ENCODE assay signal across 11 cellular contexts in genomic region chr5:40683351-40683750, GRCh38. TPM values are rescaled to one million over a fixed set of nuclear protein-coding genes. Genes with fewer than 3 reads are reported as not detected.
DNase-seq lines count a peak whose midpoint lies in the region; ATAC-seq, FAIRE-seq and TF ChIP-seq lines count a peak whose summit lies in the region.
"Had no signal": no experiment of that assay in that cellular context is flagged by ENCODE, and none has a peak within 500 bp of the region (broad histone marks: within the 10 kb centered on the region; RNA-seq: fewer than 3 reads in every experiment).

No MANE protein-coding gene starts in this region.

- peaks cover 0 to 7% (median 0%) of the 10 kb centered on the region in 5 experiments for H3K9me3 Mint-ChIP-seq in brain

- H3K4me1 Mint-ChIP-seq in brain: peaks cover 53% of the 10 kb centered on the region

- H3K4me2 ChIP-seq in HepG2 (ENCODE audit: low read depth, low read length): no peak overlapping the region
- no peak overlapping the region for H3K4me2 ChIP-seq in SK-N-SH

- FAIRE-seq in HepG2 (lab: Jason Lieb, UNC): no peak
- FAIRE-seq: TTC549 had no signal

- H3K9me3 ChIP-seq in right lobe of liver (no peaks in the 10 kb centered on the region), HepG2 (ENCODE audit: low read length) (no peaks in the 10 kb centered on the region), muscle layer of colon (ENCODE audit: low read length) (no peaks in the 10 kb centered on the region), SK-N-SH (no peaks in the 10 kb centered on the region)

- no peak overlapping the region for H3K27ac Mint-ChIP-seq in brain

- in situ Hi-C loops in HepG2 (cut with HindIII; ENCODE audit: extremely low pct_ligation_motif_present, low pct_unique_long_range_greater_than_20kb): loop anchor here (10.0 to 25.0 kb wide), 2 partner anchors 969 to 1096 kb away; no protein-coding TSS in a partner anchor

- no peak for DNase-seq in right lobe of liver
- no peak for DNase-seq in HepG2 (ENCODE audit: low spot score)
- no peak for DNase-seq in COLO668 (lab: John Stamatoyannopoulos, UW; ENCODE audit: unreplicated experiment)
- no peak for DNase-seq in SK-N-SH
- DNase-seq in NCI-H69 (lab: John Stamatoyannopoulos, UW): no peak
- DNase-seq: caudate nucleus, NCI-H1930 had no signal

- BruUV-seq in HepG2 (replicated peaks; lab: Mats Ljungman, UMichigan): no TSS peak

- H3K9ac ChIP-seq in HepG2 (ENCODE audit: insufficient read depth, low read depth, low read length): no peak overlapping the region
- peak overlapping the region; percentile 37 for H3K9ac ChIP-seq in muscle layer of colon (ENCODE audit: low read length)
- H3K9ac ChIP-seq in SK-N-SH: no peak overlapping the region

- peak overlapping the region in 2 of 3 donors; percentile 8 to 58 for H3K4me3 ChIP-seq in right lobe of liver
- no peak overlapping the region for H3K4me3 ChIP-seq in HepG2 (replicated peaks in 1 of 3; ENCODE audit: insufficient read depth in 1 of 3, low read depth in 2 of 3, low read length in 3 of 3)
- peak overlapping the region in 1 of 2 donors; percentile 82 for H3K4me3 ChIP-seq in muscle layer of colon (ENCODE audit: low read depth in 1 of 2, low read length in 2 of 2)
- H3K4me3 ChIP-seq in urinary bladder (ENCODE audit: low read depth, low read length): peak overlapping the region; percentile 68
- no peak overlapping the region for H3K4me3 ChIP-seq in SK-N-SH (ENCODE audit: low read depth in 2 of 2, low read length in 1 of 2)

- peak overlapping the region in 3 of 5 experiments; percentile 83 to 95 (median 92) for H3K4me3 Mint-ChIP-seq in brain

- no peaks in the 10 kb centered on the region for H3K79me2 ChIP-seq in HepG2 (ENCODE audit: insufficient read depth, low read length)
- H3K79me2 ChIP-seq in SK-N-SH (ENCODE audit: insufficient read depth): no peaks in the 10 kb centered on the region

- intact Hi-C loops in right lobe of liver (cut with DNase I) (loop anchor here (10.0 kb wide), 1 partner anchor 739 kb away; no protein-coding TSS in a partner anchor), HepG2 (cut with micrococcal nuclease; ENCODE audit: unreplicated experiment) (no loop called here)

- no peak for ATAC-seq in right lobe of liver
- ATAC-seq in HepG2: no peak

- no peaks in the 10 kb centered on the region for H4K20me1 ChIP-seq in HepG2 (ENCODE audit: insufficient read depth, low read length)
- no peaks in the 10 kb centered on the region for H4K20me1 ChIP-seq in SK-N-SH (ENCODE audit: insufficient read depth)

- TF ChIP-seq RAD21 in HepG2 (CRISPR knock-in tag; IDR thresholded peaks at IDR 0.05) (no peak), SK-N-SH (IDR thresholded peaks at IDR 0.05; ENCODE audit: low read length) (no peak)

- TF ChIP-seq EP300 in HepG2 (IDR thresholded peaks at IDR 0.05; ENCODE audit: low read depth in 2 of 2, low read length in 2 of 2) (no peak), HepG2 (CRISPR knock-in tag; IDR thresholded peaks at IDR 0.05; ENCODE audit: borderline replicate concordance) (no peak), SK-N-SH (IDR thresholded peaks at IDR 0.05; ENCODE audit: borderline replicate concordance in 1 of 2, low read depth in 1 of 2, low read length in 1 of 2) (no peak)

- TF ChIP-seq CTCF in right lobe of liver (IDR thresholded peaks at IDR 0.05) (no peak), HepG2 (CRISPR knock-in tag; IDR thresholded peaks at IDR 0.05) (no peak), brain (conservative IDR thresholded peaks at IDR 0.05) (no peak), SK-N-SH (IDR thresholded peaks at IDR 0.05) (no peak)

- H3F3A ChIP-seq in SK-N-SH (replicated peaks; ENCODE audit: insufficient read depth): peaks cover 2% of the 10 kb centered on the region

- H2AFZ ChIP-seq in HepG2 (ENCODE audit: low read length) (no peak overlapping the region), SK-N-SH (ENCODE audit: low read depth) (no peak overlapping the region)

- peaks cover 91% of the 10 kb centered on the region for H3K27me3 Mint-ChIP-seq in brain

- CTCF ChIA-PET in HepG2 (lab: Yijun Ruan, JAX; ENCODE audit: low intra/inter-chr PET ratio, low total read pairs) (no interaction called here), SK-N-SH (lab: Yijun Ruan, JAX) (interaction anchor here (0.6 to 1.3 kb wide), 3 partner anchors 192 to 734 kb away, joined by 3 to 4 read pairs (median 3); no protein-coding TSS in a partner anchor)

- POLR2A ChIA-PET in HepG2 (lab: Yijun Ruan, JAX) (no interaction called here), SK-N-SH (lab: Yijun Ruan, JAX) (no interaction called here)

- H3K27ac ChIP-seq in right lobe of liver: peak overlapping the region in 2 of 3 donors; percentile 3 to 29
- no peak overlapping the region for H3K27ac ChIP-seq in HepG2 (ENCODE audit: extremely low read length, insufficient read depth, low read length)
- peak overlapping the region; percentile 91 for H3K27ac ChIP-seq in muscle layer of colon (ENCODE audit: low read depth, low read length)
- H3K27ac ChIP-seq in urinary bladder (ENCODE audit: low read depth): no peak overlapping the region
- no peak overlapping the region for H3K27ac ChIP-seq in SK-N-SH (ENCODE audit: low read depth in 2 of 2, low read length in 1 of 2)

- H3K36me3 ChIP-seq in right lobe of liver (no peaks in the 10 kb centered on the region), HepG2 (replicated peaks in 1 of 2; ENCODE audit: control insufficient read depth in 1 of 2, insufficient read depth in 2 of 2, low read length in 2 of 2) (no peaks in the 10 kb centered on the region), muscle layer of colon (ENCODE audit: insufficient read depth, low read length) (no peaks in the 10 kb centered on the region), urinary bladder (ENCODE audit: insufficient read depth) (no peaks in the 10 kb centered on the region), SK-N-SH (replicated peaks in 1 of 2; ENCODE audit: control insufficient read depth in 1 of 2, insufficient read depth in 2 of 2, low read length in 1 of 2) (no peaks in the 10 kb centered on the region)

- no peaks in the 10 kb centered on the region for H3K36me3 Mint-ChIP-seq in brain

- peaks cover 0 to 11% (median 2%) of the 10 kb centered on the region in 4 donors for H3K4me1 ChIP-seq in right lobe of liver
- peaks cover 12% of the 10 kb centered on the region; the same call in 1 of the 2 replicates for H3K4me1 ChIP-seq in HepG2 (ENCODE audit: insufficient read depth, low read length)
- peaks cover 26% of the 10 kb centered on the region for H3K4me1 ChIP-seq in muscle layer of colon (ENCODE audit: insufficient read depth, low read length)
- H3K4me1 ChIP-seq in urinary bladder (ENCODE audit: insufficient read depth): no peaks in the 10 kb centered on the region
- H3K4me1 ChIP-seq in SK-N-SH (ENCODE audit: control insufficient read depth in 1 of 2, insufficient read depth in 2 of 2, low read depth in 1 of 2, low read length in 1 of 2): peaks cover 5 to 6% of the 10 kb centered on the region in 2 experiments; a peak in 2 of 4 replicates

- WGBS in right lobe of liver (ENCODE audit: insufficient coverage, low coverage, low lambda C conversion rate, missing lambda C conversion rate): 43% methylated on average over 1 of the region's 1 CpG
- 0% methylated on average over 1 of the region's 1 CpG for WGBS in HepG2 (ENCODE audit: low lambda C conversion rate)
- WGBS in urinary bladder: 49% methylated on average over 1 of the region's 1 CpG
- 0% methylated on average over 1 of the region's 1 CpG for WGBS in SK-N-SH (ENCODE audit: low lambda C conversion rate)

- no peak for TF ChIP-seq POLR2A in right lobe of liver (IDR thresholded peaks at IDR 0.05)
- TF ChIP-seq POLR2A in HepG2 (IDR thresholded peaks at IDR 0.05; ENCODE audit: insufficient read depth in 1 of 2, low read depth in 2 of 2, low read length in 2 of 2): no peak

- no peaks in the 10 kb centered on the region for H3K9me2 ChIP-seq in SK-N-SH

- H3K27me3 ChIP-seq in right lobe of liver (peaks cover 0 to 13% of the 10 kb centered on the region in 2 donors), HepG2 (ENCODE audit: control insufficient read depth in 1 of 2, insufficient read depth in 2 of 2, low read length in 2 of 2) (peaks cover 1 to 7% of the 10 kb centered on the region in 2 experiments; a peak in 2 of 5 replicates), muscle layer of colon (ENCODE audit: control insufficient read depth in 1 of 2, insufficient read depth in 2 of 2, low read length in 2 of 2) (peaks cover 0 to 7% of the 10 kb centered on the region in 2 donors), SK-N-SH (ENCODE audit: insufficient read depth) (peaks cover 47% of the 10 kb centered on the region)

TF ChIP-seq in SK-N-SH, 30 proteins besides CTCF, POLR2A, EP300 and RAD21 (continues in another document):
- no peak for TF ChIP-seq ELF1 (IDR thresholded peaks at IDR 0.05)

RNA-seq across cellular contexts. Expression of gene PTGER4, which starts 3.6 kb away (rescaled TPM):
- total RNA-seq in right lobe of liver (1 to 10 TPM in 5 of 6 experiments, under 1 TPM in 1; 0.84 to 4.4 (median 2.9) TPM), HepG2 (2016; rRNA removed; fragmentation: Illumina TruSeq; extraction: Trizol) (0.11 TPM in 1 of 2 replicates, not detected in the other), urinary bladder (11.4 TPM)
- total RNA-seq in HepG2 (2016; cell fraction: cytosol; rRNA removed; fragmentation: Illumina TruSeq; extraction: Trizol; ENCODE audit: low read depth): not detected in 2 replicates
- not detected in 2 replicates for total RNA-seq in HepG2 (2016; cell fraction: insoluble cytoplasmic fraction; rRNA removed; fragmentation: Illumina TruSeq; extraction: Trizol)
- not detected in 2 replicates for total RNA-seq in HepG2 (2016; cell fraction: membrane; rRNA removed; fragmentation: Illumina TruSeq; extraction: Trizol)
- total RNA-seq in HepG2 (2016; cell fraction: nucleus; rRNA removed; fragmentation: Illumina TruSeq; extraction: Trizol): not detected in 2 replicates
- polyA plus RNA-seq in HepG2 (2011; rRNA removed) (0.01 and 0.03 TPM in 2 replicates), brain (ENCODE audit: insufficient read depth, low read depth, low replicate concordance) (1.1 TPM), urinary bladder (15.7 TPM), SK-N-SH (2012; rRNA removed) (0.06 TPM in 1 of 2 replicates, not detected in the other)
- 0.04 TPM in 1 of 2 replicates, not detected in the other for polyA plus RNA-seq in HepG2 (2011; cell fraction: cytosol; rRNA removed)
- polyA plus RNA-seq in HepG2 (2011; cell fraction: nucleus; rRNA removed): 0.14 and 0.16 TPM in 2 replicates
- polyA plus RNA-seq in HepG2 (2012): not detected in 2 replicates
- not detected in 2 replicates for polyA plus RNA-seq in HepG2 (2016; cell fraction: cytosol; fragmentation: Illumina TruSeq; extraction: Trizol; ENCODE audit: low read depth)
- not detected in 2 replicates for polyA plus RNA-seq in HepG2 (2016; cell fraction: insoluble cytoplasmic fraction; fragmentation: Illumina TruSeq; extraction: Trizol; ENCODE audit: low read depth)
- not detected in 2 replicates for polyA plus RNA-seq in HepG2 (2016; cell fraction: membrane; fragmentation: Illumina TruSeq; extraction: Trizol; ENCODE audit: low read depth)
- not detected in 2 replicates for polyA plus RNA-seq in HepG2 (2016; cell fraction: nucleus; fragmentation: Illumina TruSeq; extraction: Trizol; ENCODE audit: insufficient read depth, low read depth)
- polyA minus RNA-seq in HepG2 (2011; rRNA and poly(A)+ RNA removed; ENCODE audit: low replicate concordance): 2.9 TPM in 1 of 2 replicates, not detected in the other
- polyA minus RNA-seq in HepG2 (2011; cell fraction: cytosol; rRNA and poly(A)+ RNA removed): not detected in 2 replicates
- polyA minus RNA-seq in HepG2 (2011; cell fraction: nucleus; rRNA and poly(A)+ RNA removed): not detected in 2 replicates
- not detected in 2 replicates for polyA plus RNA-seq in SK-N-SH (2012; cell fraction: cytosol; rRNA removed)
- not detected in 2 replicates for polyA plus RNA-seq in SK-N-SH (2012; cell fraction: nucleus; rRNA removed)

Comparison
In these comparisons a context has a peak if more than half of its experiments do, and no peak if none do; other contexts are left out.
1. H3K27ac ChIP-seq: peak in right lobe of liver (2 of 3) and muscle layer of colon (single experiment); none in HepG2 (single experiment), urinary bladder (single experiment) and SK-N-SH (0 of 2).
2. H3K4me3 ChIP-seq: peak in right lobe of liver (2 of 3) and urinary bladder (single experiment); none in HepG2 (0 of 3) and SK-N-SH (0 of 2).